ENCODE assay signal across 19 cellular contexts in the genomic region with DNA sequence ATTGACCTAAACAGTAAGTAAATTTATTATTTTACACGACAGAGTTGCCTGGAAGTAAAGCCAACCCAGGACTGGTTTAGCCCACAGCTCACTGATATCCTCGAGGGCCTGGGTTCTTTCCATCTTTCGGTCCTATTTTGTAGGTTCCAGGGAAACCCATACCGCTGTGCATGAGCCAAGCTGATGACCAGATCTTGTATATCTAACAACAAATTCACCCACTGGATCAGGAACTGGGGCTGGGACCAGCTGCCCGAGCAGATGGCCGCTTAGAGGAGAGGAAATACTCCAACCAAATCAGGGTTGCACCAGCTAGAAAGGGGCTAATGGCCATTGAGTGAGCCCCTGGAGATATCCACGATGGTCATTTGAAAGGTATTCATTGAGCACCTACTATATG.
DNase-seq lines count a peak whose midpoint lies in the region; ATAC-seq and TF ChIP-seq lines count a peak whose summit lies in the region.
"Had no signal": no experiment of that assay in that cellular context is flagged by ENCODE, and none has a peak within 500 bp of the region (broad histone marks: within the 10 kb centered on the region; RNA-seq: fewer than 3 reads in every experiment).

No MANE protein-coding gene starts in this region.

- H3K36me3 Mint-ChIP-seq in activated CD4-positive, alpha-beta memory T cell treated with anti-CD3 and anti-CD28 coated beads for 36 hours: peaks cover 1% of the 10 kb centered on the region
- peaks cover 4% of the 10 kb centered on the region for H3K36me3 Mint-ChIP-seq in activated CD4-positive, alpha-beta memory T cell treated with anti-CD3 and anti-CD28 coated beads, Interleukin-2, amount 10 ng/mL, durations not matched to agents 7 days and 5 days (ENCODE audit: low read depth)
- H3K36me3 Mint-ChIP-seq in activated naive CD4-positive, alpha-beta T cell treated with anti-CD3 and anti-CD28 coated beads, Interleukin-2, amount 50 U/mL, for 72 hours: no peaks in the 10 kb centered on the region
- H3K36me3 Mint-ChIP-seq in nephron (ENCODE audit: low read depth): no peaks in the 10 kb centered on the region
- H3K36me3 Mint-ChIP-seq: brain had no signal

- peak in 1 of 2 donors; percentile 14 for ATAC-seq in activated naive CD4-positive, alpha-beta T cell treated with anti-CD3 and anti-CD28 coated beads, Interleukin-2, amount 50 U/mL, for 72 hours
- ATAC-seq in HG02852 (IDR thresholded peaks at IDR 0.05; ENCODE audit: unreplicated experiment): no peak
- no peak for ATAC-seq in GM18867 (IDR thresholded peaks at IDR 0.05; ENCODE audit: unreplicated experiment)
- ATAC-seq: left colon had no signal

- no peak for TF ChIP-seq CTCF in nephron (IDR thresholded peaks at IDR 0.05; ENCODE audit: unreplicated experiment in 3 of 3)

- peaks cover 58% of the 10 kb centered on the region for H3K4me1 Mint-ChIP-seq in activated CD4-positive, alpha-beta memory T cell treated with anti-CD3 and anti-CD28 coated beads for 36 hours (ENCODE audit: low read depth)
- peaks cover 16% of the 10 kb centered on the region for H3K4me1 Mint-ChIP-seq in activated CD4-positive, alpha-beta memory T cell treated with anti-CD3 and anti-CD28 coated beads, Interleukin-2, amount 10 ng/mL, durations not matched to agents 7 days and 5 days
- peaks cover 54% of the 10 kb centered on the region for H3K4me1 Mint-ChIP-seq in nephron

- peak overlapping the region; percentile 76 for H3K27ac Mint-ChIP-seq in activated CD4-positive, alpha-beta memory T cell treated with anti-CD3 and anti-CD28 coated beads for 36 hours
- no peak overlapping the region for H3K27ac Mint-ChIP-seq in activated CD4-positive, alpha-beta memory T cell treated with anti-CD3 and anti-CD28 coated beads, Interleukin-2, amount 10 ng/mL, durations not matched to agents 7 days and 5 days
- H3K27ac Mint-ChIP-seq in activated naive CD4-positive, alpha-beta T cell treated with anti-CD3 and anti-CD28 coated beads, Interleukin-2, amount 50 U/mL, for 72 hours: peak overlapping the region; percentile 51 to 81
- peak overlapping the region in 2 of 3 experiments; percentile 69 to 71 for H3K27ac Mint-ChIP-seq in nephron

- POLR2A ChIA-PET in activated CD4-positive, alpha-beta memory T cell treated with anti-CD3 and anti-CD28 coated beads for 36 hours (lab: Charles Lee): no interaction called here
- POLR2A ChIA-PET in activated CD4-positive, alpha-beta memory T cell treated with anti-CD3 and anti-CD28 coated beads, Interleukin-2, amount 10 ng/mL, durations not matched to agents 7 days and 5 days (lab: Charles Lee): interaction anchor here (0.6 to 1.4 kb wide), 4 partner anchors 18 to 269 kb away, joined by 3 to 4 read pairs (median 3); no protein-coding TSS in a partner anchor

- DNase-seq in activated CD4-positive, alpha-beta memory T cell treated with anti-CD3 and anti-CD28 coated beads for 36 hours: no peak
- no peak for DNase-seq in activated CD4-positive, alpha-beta memory T cell treated with anti-CD3 and anti-CD28 coated beads, Interleukin-2, amount 10 ng/mL, durations not matched to agents 7 days and 5 days
- DNase-seq in DMS 273 (lab: John Stamatoyannopoulos, UW; ENCODE audit: unreplicated experiment): peak; percentile 49
- no peak for DNase-seq in activated naive CD4-positive, alpha-beta T cell treated with anti-CD3 and anti-CD28 coated beads, Interleukin-2, amount 50 U/mL, for 72 hours (ENCODE audit: low spot score in 2 of 2)
- DNase-seq in NCI-H1930 (lab: John Stamatoyannopoulos, UW): no peak
- DNase-seq: adrenal gland, EL, foreskin fibroblast, left colon, mesenchymal stem cell, NCI-H1048, NCI-H187, NCI-H748 treated with DMSO at 0.1 percent for 48 hours, testis had no signal

- intact Hi-C loops in activated CD4-positive, alpha-beta memory T cell treated with anti-CD3 and anti-CD28 coated beads for 36 hours (cut with micrococcal nuclease): loop anchor here (5.0 kb wide), 1 partner anchor 35 kb away; no protein-coding TSS in a partner anchor

- CTCF ChIA-PET in activated CD4-positive, alpha-beta memory T cell treated with anti-CD3 and anti-CD28 coated beads for 36 hours (lab: Charles Lee): interaction anchor here (1.5 kb wide), 1 partner anchor 217 kb away, joined by 5 read pairs; no protein-coding TSS in a partner anchor
- CTCF ChIA-PET in activated CD4-positive, alpha-beta memory T cell treated with anti-CD3 and anti-CD28 coated beads, Interleukin-2, amount 10 ng/mL, durations not matched to agents 7 days and 5 days (lab: Charles Lee): interaction anchor here (1.1 kb wide), 1 partner anchor 217 kb away, joined by 5 read pairs; no protein-coding TSS in a partner anchor

- no peaks in the 10 kb centered on the region for H3K27me3 Mint-ChIP-seq in activated CD4-positive, alpha-beta memory T cell treated with anti-CD3 and anti-CD28 coated beads for 36 hours
- H3K27me3 Mint-ChIP-seq in activated CD4-positive, alpha-beta memory T cell treated with anti-CD3 and anti-CD28 coated beads, Interleukin-2, amount 10 ng/mL, durations not matched to agents 7 days and 5 days: no peaks in the 10 kb centered on the region
- H3K27me3 Mint-ChIP-seq in nephron (ENCODE audit: low read depth): peaks cover 4% of the 10 kb centered on the region
- H3K27me3 Mint-ChIP-seq: brain had no signal

- H3K4me3 Mint-ChIP-seq in activated CD4-positive, alpha-beta memory T cell treated with anti-CD3 and anti-CD28 coated beads for 36 hours: no peak overlapping the region
- H3K4me3 Mint-ChIP-seq in activated CD4-positive, alpha-beta memory T cell treated with anti-CD3 and anti-CD28 coated beads, Interleukin-2, amount 10 ng/mL, durations not matched to agents 7 days and 5 days: no peak overlapping the region
- no peak overlapping the region for H3K4me3 Mint-ChIP-seq in nephron
- H3K4me3 Mint-ChIP-seq: brain had no signal

- H3K9me3 Mint-ChIP-seq in activated CD4-positive, alpha-beta memory T cell treated with anti-CD3 and anti-CD28 coated beads for 36 hours: no peaks in the 10 kb centered on the region
- H3K9me3 Mint-ChIP-seq in activated CD4-positive, alpha-beta memory T cell treated with anti-CD3 and anti-CD28 coated beads, Interleukin-2, amount 10 ng/mL, durations not matched to agents 7 days and 5 days: no peaks in the 10 kb centered on the region
- H3K9me3 Mint-ChIP-seq in activated naive CD4-positive, alpha-beta T cell treated with anti-CD3 and anti-CD28 coated beads, Interleukin-2, amount 50 U/mL, for 72 hours: no peaks in the 10 kb centered on the region
- no peaks in the 10 kb centered on the region for H3K9me3 Mint-ChIP-seq in nephron
- H3K9me3 Mint-ChIP-seq: brain; T-helper 2 cell treated with Interferon-gamma antibody and Interleukin-4, amounts not matched to agents 5 μg/mL and 100 μg/mL, for 36 hours had no signal
